8 cellular contexts compared by ENCODE assay signal in the genomic region with DNA sequence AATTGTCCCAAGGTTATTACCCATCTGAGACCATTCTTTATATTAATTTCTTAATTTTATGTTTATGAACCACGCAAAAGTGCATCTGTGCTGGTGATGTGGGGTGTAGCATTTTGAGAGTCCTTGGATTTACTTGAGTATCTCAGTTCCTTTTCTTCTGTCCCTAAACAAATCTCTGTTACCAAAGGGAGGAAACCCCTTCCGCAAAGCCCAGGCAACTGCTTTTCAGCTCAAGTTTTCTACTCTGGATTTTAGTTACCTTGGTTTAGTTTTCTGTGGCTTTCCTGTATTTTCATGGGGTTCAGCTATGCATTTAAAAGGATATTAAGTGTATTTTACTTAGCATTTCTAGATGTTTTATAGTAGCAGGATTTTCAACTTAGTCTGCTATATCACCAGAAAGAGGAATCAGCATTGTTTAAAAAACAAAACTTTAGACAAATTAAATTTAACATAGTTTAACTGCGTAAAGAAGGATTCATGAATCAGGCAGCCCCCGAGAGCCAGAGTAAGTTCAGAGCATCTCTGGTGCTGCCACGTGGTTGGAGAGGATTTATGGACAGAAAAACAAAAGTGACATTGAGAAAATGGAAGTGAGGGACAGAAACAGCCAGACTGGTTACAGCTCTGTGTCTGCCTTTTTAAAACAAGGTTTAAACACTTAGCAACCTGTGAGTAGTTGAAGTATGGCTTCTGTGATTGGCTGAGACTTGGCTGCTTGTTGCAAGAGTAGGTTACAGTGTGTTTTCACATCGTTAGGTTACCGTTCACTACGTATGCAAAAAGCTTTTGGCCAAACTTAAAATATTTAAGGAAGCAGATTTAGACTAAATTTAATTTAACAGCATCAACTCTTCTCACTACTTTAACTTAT. TPM values are rescaled to one million over a fixed set of nuclear protein-coding genes. Genes with fewer than 3 reads are reported as not detected.
DNase-seq lines count a peak whose midpoint lies in the region; ATAC-seq, FAIRE-seq and TF ChIP-seq lines count a peak whose summit lies in the region.

No MANE protein-coding gene starts in this region.

- peaks cover 25% of the 10 kb centered on the region for H3K27me3 ChIP-seq in CD4-positive, CD25-positive, alpha-beta regulatory T cell (ENCODE audit: control insufficient read depth, insufficient read depth, low read length)

- H3K27ac Mint-ChIP-seq in CD4-positive, CD25-positive, alpha-beta regulatory T cell, result no peak overlapping the region
- H3K27ac Mint-ChIP-seq in stimulated activated naive B cell treated with anti-CD40 and anti-IgM and Interleukin-4, amounts not matched to agents 10 μg/mL and 1 μg/mL and 100 μg/mL, for 72 hours, result peak overlapping the region; percentile 68

- H3K27ac ChIP-seq in CD4-positive, CD25-positive, alpha-beta regulatory T cell (ENCODE audit: insufficient read depth, low read length, poor library complexity, severe bottlenecking), result no peak overlapping the region

- H3K4me1 ChIP-seq in CD4-positive, CD25-positive, alpha-beta regulatory T cell (ENCODE audit: control insufficient read depth, insufficient read depth, low read length, poor library complexity, severe bottlenecking), result no peaks in the 10 kb centered on the region

- H3K36me3 Mint-ChIP-seq in CD4-positive, CD25-positive, alpha-beta regulatory T cell, result no peaks in the 10 kb centered on the region
- no peaks in the 10 kb centered on the region for H3K36me3 Mint-ChIP-seq in stimulated activated naive B cell treated with anti-CD40 and anti-IgM and Interleukin-4, amounts not matched to agents 10 μg/mL and 1 μg/mL and 100 μg/mL, for 72 hours

- peak in 2 of 3 donors; percentile 32 to 69 for DNase-seq in CD4-positive, CD25-positive, alpha-beta regulatory T cell
- DNase-seq in NOMO-1 treated with DMSO at 0.1 percent for 48 hours (lab: John Stamatoyannopoulos, UW; ENCODE audit: unreplicated experiment) (peak; percentile 87), epithelial cell of esophagus (ENCODE audit: low read depth) (peak; percentile 83), NCI-H1105 treated with DMSO at 0.1 percent for 48 hours (lab: John Stamatoyannopoulos, UW) (no peak), HTR-8/SVneo (ENCODE audit: insufficient read length, low spot score) (no peak)
- DNase-seq in stimulated activated naive B cell treated with anti-CD40 and anti-IgM and Interleukin-4, amounts not matched to agents 10 μg/mL and 1 μg/mL and 100 μg/mL, for 72 hours, result no peak

- H3K27me3 Mint-ChIP-seq in CD4-positive, CD25-positive, alpha-beta regulatory T cell, result peaks cover 46% of the 10 kb centered on the region
- peaks cover 0 to 5% of the 10 kb centered on the region in 2 donors for H3K27me3 Mint-ChIP-seq in stimulated activated naive B cell treated with anti-CD40 and anti-IgM and Interleukin-4, amounts not matched to agents 10 μg/mL and 1 μg/mL and 100 μg/mL, for 72 hours

- H3K4me3 Mint-ChIP-seq in CD4-positive, CD25-positive, alpha-beta regulatory T cell, result no peak overlapping the region
- peak overlapping the region; percentile 11 to 51 for H3K4me3 Mint-ChIP-seq in stimulated activated naive B cell treated with anti-CD40 and anti-IgM and Interleukin-4, amounts not matched to agents 10 μg/mL and 1 μg/mL and 100 μg/mL, for 72 hours

- peaks cover 0 to 2% (median 0%) of the 10 kb centered on the region in 4 donors for H3K4me1 Mint-ChIP-seq in CD4-positive, CD25-positive, alpha-beta regulatory T cell
- H3K4me1 Mint-ChIP-seq in stimulated activated naive B cell treated with anti-CD40 and anti-IgM and Interleukin-4, amounts not matched to agents 10 μg/mL and 1 μg/mL and 100 μg/mL, for 72 hours, result peaks cover 29 to 56% of the 10 kb centered on the region in 2 donors

- ATAC-seq in CD4-positive, CD25-positive, alpha-beta regulatory T cell (ENCODE audit: low read depth in 2 of 2), result peak; percentile 62 to 80
- ATAC-seq in GM18868 (IDR thresholded peaks at IDR 0.05; ENCODE audit: unreplicated experiment) (peak; percentile 73), HG03039 (IDR thresholded peaks at IDR 0.05; ENCODE audit: unreplicated experiment) (peak; percentile 66)
- peak; percentile 46 to 48 for ATAC-seq in stimulated activated naive B cell treated with anti-CD40 and anti-IgM and Interleukin-4, amounts not matched to agents 10 μg/mL and 1 μg/mL and 100 μg/mL, for 72 hours (replicated peaks)

- no peaks in the 10 kb centered on the region for H3K36me3 ChIP-seq in CD4-positive, CD25-positive, alpha-beta regulatory T cell (ENCODE audit: control insufficient read depth, insufficient read depth, low read length)

- TF ChIP-seq CTCF in epithelial cell of esophagus (IDR thresholded peaks at IDR 0.05; ENCODE audit: insufficient read depth, low read depth, low read length, missing control alignments), result no peak

- H3K4me3 ChIP-seq in CD4-positive, CD25-positive, alpha-beta regulatory T cell (ENCODE audit: low read depth, low read length), result no peak overlapping the region
- no peak overlapping the region for H3K4me3 ChIP-seq in epithelial cell of esophagus (ENCODE audit: low read length)

- H3K9me3 ChIP-seq in CD4-positive, CD25-positive, alpha-beta regulatory T cell (ENCODE audit: control insufficient read depth in 2 of 2, low read length in 2 of 2), result no peaks in the 10 kb centered on the region

- no peak for FAIRE-seq in HTR-8/SVneo (lab: Jason Lieb, UNC)

- H3K9me3 Mint-ChIP-seq in CD4-positive, CD25-positive, alpha-beta regulatory T cell, result no peaks in the 10 kb centered on the region
- no peaks in the 10 kb centered on the region for H3K9me3 Mint-ChIP-seq in stimulated activated naive B cell treated with anti-CD40 and anti-IgM and Interleukin-4, amounts not matched to agents 10 μg/mL and 1 μg/mL and 100 μg/mL, for 72 hours

RNA-seq across cellular contexts. Expression of a gene that starts 9.6 kb away (rescaled TPM):
- 0.39 TPM for total RNA-seq in CD4-positive, CD25-positive, alpha-beta regulatory T cell
- polyA plus RNA-seq in CD4-positive, CD25-positive, alpha-beta regulatory T cell, result not detected

RNA-seq across cellular contexts. Expression of a gene that starts 20.4 kb away (rescaled TPM):
- 5.5 TPM for total RNA-seq in CD4-positive, CD25-positive, alpha-beta regulatory T cell
- polyA plus RNA-seq in CD4-positive, CD25-positive, alpha-beta regulatory T cell, result 1 to 10 TPM; 1.1 to 2.1 (median 1.7) TPM

Comparison
In these comparisons a context has a peak if more than half of its experiments do, and no peak if none do; other contexts are left out.
1. DNase-seq: peak in CD4-positive, CD25-positive, alpha-beta regulatory T cell (2 of 3), NOMO-1 treated with DMSO at 0.1 percent for 48 hours (single experiment) and epithelial cell of esophagus (single experiment); none in stimulated activated naive B cell treated with anti-CD40 and anti-IgM and Interleukin-4, amounts not matched to agents 10 μg/mL and 1 μg/mL and 100 μg/mL, for 72 hours (single experiment), NCI-H1105 treated with DMSO at 0.1 percent for 48 hours (single experiment) and HTR-8/SVneo (single experiment).
2. H3K4me3 Mint-ChIP-seq: peak in stimulated activated naive B cell treated with anti-CD40 and anti-IgM and Interleukin-4, amounts not matched to agents 10 μg/mL and 1 μg/mL and 100 μg/mL, for 72 hours (2 of 2); none in CD4-positive, CD25-positive, alpha-beta regulatory T cell (0 of 4).
3. Peak in every context shown above with its lines, with median percentiles within 50 percentile points of each other: ATAC-seq.